16 cellular contexts compared by ENCODE assay signal in genomic region chr11:103877221-103877620, GRCh38.
A peak's percentile ranks its signal among the peaks of the same experiment; 100 is the strongest.
DNase-seq lines count a peak whose midpoint lies in the region; ATAC-seq and TF ChIP-seq lines count a peak whose summit lies in the region.
"Had no signal": no experiment of that assay in that cellular context is flagged by ENCODE, and none has a peak within 500 bp of the region (broad histone marks: within the 10 kb centered on the region; RNA-seq: fewer than 3 reads in every experiment).

No MANE protein-coding gene starts in this region.

- CTCF ChIA-PET in Caco-2 (lab: Charles Lee): interaction anchor here (0.6 to 1.3 kb wide), 2 partner anchors 195 to 674 kb away, joined by 3 read pairs; no protein-coding TSS in a partner anchor

- H2AFZ ChIP-seq in osteoblast (ENCODE audit: low read length): no peak overlapping the region

- H3K27me3 ChIP-seq in Caco-2 (replicated peaks; ENCODE audit: control insufficient read depth, insufficient read depth, low read length) (no peaks in the 10 kb centered on the region), foreskin keratinocyte (no peaks in the 10 kb centered on the region), osteoblast (ENCODE audit: insufficient read depth, low read length) (no peaks in the 10 kb centered on the region)
- H3K27me3 ChIP-seq: colonic mucosa had no signal

- H3K4me1 ChIP-seq in Caco-2: no peaks in the 10 kb centered on the region
- no peaks in the 10 kb centered on the region for H3K4me1 ChIP-seq in foreskin keratinocyte
- no peaks in the 10 kb centered on the region for H3K4me1 ChIP-seq in osteoblast (ENCODE audit: insufficient read depth, low read length)
- H3K4me1 ChIP-seq: colonic mucosa had no signal

- POLR2A ChIA-PET in Caco-2 (lab: Charles Lee): no interaction called here

- no TSS peak for BruUV-seq in Caco-2 (replicated peaks; lab: Mats Ljungman, UMichigan)

- H3K79me2 ChIP-seq in osteoblast (ENCODE audit: insufficient read depth, low read length): no peaks in the 10 kb centered on the region

- intact Hi-C loops in Caco-2 (cut with micrococcal nuclease; ENCODE audit: unreplicated experiment): no loop called here

- no peak overlapping the region for H3K27ac Mint-ChIP-seq in Caco-2 (ENCODE audit: unreplicated experiment)
- H3K27ac Mint-ChIP-seq: activated naive CD8-positive, alpha-beta T cell treated with anti-CD3 and anti-CD28 coated beads, Interleukin-2, amount 10 ng/mL, durations not matched to agents 7 days and 5 days; naive thymus-derived CD4-positive, alpha-beta T cell had no signal

- no peak overlapping the region for H3K4me2 ChIP-seq in osteoblast (ENCODE audit: insufficient read depth, low read length)

- peaks cover 20% of the 10 kb centered on the region for H3K9me3 Mint-ChIP-seq in Caco-2 (ENCODE audit: unreplicated experiment)

- H3K27ac ChIP-seq in foreskin keratinocyte: no peak overlapping the region
- no peak overlapping the region for H3K27ac ChIP-seq in osteoblast (ENCODE audit: low read depth, low read length)
- H3K27ac ChIP-seq: colonic mucosa had no signal

- no peaks in the 10 kb centered on the region for H3K27me3 Mint-ChIP-seq in Caco-2 (ENCODE audit: insufficient read depth, unreplicated experiment)
- H3K27me3 Mint-ChIP-seq: activated naive CD8-positive, alpha-beta T cell treated with anti-CD3 and anti-CD28 coated beads, Interleukin-2, amount 10 ng/mL, durations not matched to agents 7 days and 5 days; naive thymus-derived CD4-positive, alpha-beta T cell had no signal

- peak; percentile 14 to 50 for TF ChIP-seq CTCF in Caco-2 (IDR thresholded peaks at IDR 0.05; ENCODE audit: insufficient read depth in 1 of 2, low read depth in 1 of 2, low read length in 1 of 2, severe bottlenecking in 1 of 2, unreplicated experiment in 1 of 2)
- TF ChIP-seq CTCF in foreskin keratinocyte (conservative IDR thresholded peaks at IDR 0.05): peak; percentile 22
- TF ChIP-seq CTCF in GM20000 (IDR thresholded peaks at IDR 0.05; ENCODE audit: extremely low read depth, missing control alignments): no peak
- no peak for TF ChIP-seq CTCF in osteoblast (IDR thresholded peaks at IDR 0.05; ENCODE audit: extremely low read depth, low read depth, low read length)

- H3K4me3 ChIP-seq in Caco-2 (ENCODE audit: low read depth, low read length): no peak overlapping the region
- H3K4me3 ChIP-seq in osteoblast (ENCODE audit: insufficient read depth, low read length): no peak overlapping the region
- H3K4me3 ChIP-seq: colonic mucosa had no signal

- peak in 1 of 2 experiments; percentile 33 for DNase-seq in Caco-2
- DNase-seq in HT-29 (ENCODE audit: low spot score): peak; percentile 14
- peak; percentile 45 for DNase-seq in amniotic epithelial cell (ENCODE audit: low read depth)
- no peak for DNase-seq in foreskin keratinocyte
- no peak for DNase-seq in GM20000 (ENCODE audit: low spot score)
- DNase-seq in osteoblast (ENCODE audit: insufficient read length, low spot score, missing footprints): no peak
- DNase-seq in activated T-cell treated with anti-CD3 and anti-CD28 coated beads, Interleukin-2, amount 50 U/mL, for 1 hour: no peak
- DNase-seq: activated naive CD8-positive, alpha-beta T cell treated with anti-CD3 and anti-CD28 coated beads, Interleukin-2, amount 10 ng/mL, durations not matched to agents 7 days and 5 days; colonic mucosa; naive thymus-derived CD4-positive, alpha-beta T cell; NCI-H2227 treated with DMSO at 0.1 percent for 48 hours; right cardiac atrium; RPMI8226; stimulated activated CD4-positive, alpha-beta T cell treated with anti-CD3 and anti-CD28 coated beads, Interleukin-4, amount 100 ng/mL, for 1 hour; stimulated activated naive CD4-positive, alpha-beta T cell had no signal

- H3K4me3 Mint-ChIP-seq in Caco-2 (ENCODE audit: unreplicated experiment): no peak overlapping the region
- H3K4me3 Mint-ChIP-seq: activated naive CD8-positive, alpha-beta T cell treated with anti-CD3 and anti-CD28 coated beads, Interleukin-2, amount 10 ng/mL, durations not matched to agents 7 days and 5 days; naive thymus-derived CD4-positive, alpha-beta T cell had no signal

- H3K36me3 Mint-ChIP-seq in Caco-2 (ENCODE audit: insufficient read depth, unreplicated experiment): no peaks in the 10 kb centered on the region
- H3K36me3 Mint-ChIP-seq: naive thymus-derived CD4-positive, alpha-beta T cell had no signal

- no peaks in the 10 kb centered on the region for H3K4me1 Mint-ChIP-seq in Caco-2 (ENCODE audit: low read depth, unreplicated experiment)
- H3K4me1 Mint-ChIP-seq: naive thymus-derived CD4-positive, alpha-beta T cell had no signal

- H3K36me3 ChIP-seq in Caco-2 (ENCODE audit: control insufficient read depth, insufficient read depth, low read length): no peaks in the 10 kb centered on the region
- no peaks in the 10 kb centered on the region for H3K36me3 ChIP-seq in osteoblast (ENCODE audit: insufficient read depth, low read length)
- H3K36me3 ChIP-seq: colonic mucosa had no signal

- no peaks in the 10 kb centered on the region for H4K20me1 ChIP-seq in osteoblast (ENCODE audit: insufficient read depth, low read length)

- no peak for ATAC-seq in foreskin keratinocyte
- no peak for ATAC-seq in GM21576 (IDR thresholded peaks at IDR 0.05; ENCODE audit: unreplicated experiment)
- ATAC-seq: naive thymus-derived CD4-positive, alpha-beta T cell; right cardiac atrium had no signal

- H3K9me3 ChIP-seq in Caco-2 (peaks cover 4% of the 10 kb centered on the region; the same call in 1 of the 2 replicates), osteoblast (ENCODE audit: low read depth, low read length) (no peaks in the 10 kb centered on the region)
- H3K9me3 ChIP-seq: colonic mucosa had no signal

Comparison
In these comparisons a context has a peak if more than half of its experiments do, and no peak if none do; other contexts are left out.
1. DNase-seq: peak in HT-29 (single experiment) and amniotic epithelial cell (single experiment); none in foreskin keratinocyte (0 of 2), GM20000 (single experiment), osteoblast (single experiment) and activated T-cell treated with anti-CD3 and anti-CD28 coated beads, Interleukin-2, amount 50 U/mL, for 1 hour (single experiment).
2. CTCF ChIP-seq: peak in Caco-2 (2 of 2) and foreskin keratinocyte (single experiment); none in GM20000 (single experiment) and osteoblast (single experiment).